In genomic region chr17:50275279-50275678, GRCh38 we compare ENCODE assay signal across 22 cellular contexts. TPM values are rescaled to one million over a fixed set of nuclear protein-coding genes. Genes with fewer than 3 reads are reported as not detected.
A peak's percentile ranks its signal among the peaks of the same experiment; 100 is the strongest.
DNase-seq lines count a peak whose midpoint lies in the region; ATAC-seq, FAIRE-seq and TF ChIP-seq lines count a peak whose summit lies in the region.
"Had no signal": no experiment of that assay in that cellular context is flagged by ENCODE, and none has a peak within 500 bp of the region (broad histone marks: within the 10 kb centered on the region; RNA-seq: fewer than 3 reads in every experiment).

No MANE protein-coding gene starts in this region.

- H3K27me3 Mint-ChIP-seq in astrocyte (ENCODE audit: low read depth, unreplicated experiment): no peaks in the 10 kb centered on the region

- no peak for FAIRE-seq in astrocyte (lab: Jason Lieb, UNC)
- no peak for FAIRE-seq in kidney (lab: Jason Lieb, UNC)
- no peak for FAIRE-seq in RCC 7860 (lab: Jason Lieb, UNC)
- FAIRE-seq: islet of Langerhans had no signal

- WGBS in spleen, 5 donors: 71 to 83% (median 76%) methylated on average over 4 to 7 of the region's 7 CpGs

- no peaks in the 10 kb centered on the region for H3K9me3 Mint-ChIP-seq in astrocyte (ENCODE audit: unreplicated experiment)
- H3K9me3 Mint-ChIP-seq: activated B cell treated with CpG ODN at 0.5 μM for 24 hours; activated T-helper 2 cell treated with anti-CD3 and anti-CD28 coated beads, Interferon-gamma antibody, Interleukin-2, Interleukin-4, amounts not matched to agents 10 μg/mL and 5 μg/mL and 100 μg/mL, durations not matched to agents 14 hours and 24 hours and 36 hours had no signal

- TF ChIP-seq POLR2A in spleen (IDR thresholded peaks at IDR 0.05): no peak

- H3K4me1 ChIP-seq in HUES6 (ENCODE audit: control insufficient read depth, insufficient read depth, low read length): peaks cover 65% of the 10 kb centered on the region
- peaks cover 54% of the 10 kb centered on the region for H3K4me1 ChIP-seq in astrocyte (ENCODE audit: insufficient read depth, low read length)
- peaks cover 0 to 4% of the 10 kb centered on the region in 2 donors for H3K4me1 ChIP-seq in kidney (ENCODE audit: control insufficient read depth in 1 of 2, insufficient read depth in 1 of 2, low read depth in 1 of 2, low read length in 2 of 2)
- H3K4me1 ChIP-seq in spleen: peaks cover 0 to 60% (median 21%) of the 10 kb centered on the region in 6 donors

- H3K27ac ChIP-seq in HUES6 (ENCODE audit: low read depth, low read length) (no peak overlapping the region), astrocyte (ENCODE audit: low read depth, low read length) (no peak overlapping the region), kidney (ENCODE audit: low read depth in 2 of 2, low read length in 2 of 2) (no peak overlapping the region), spleen (peak overlapping the region in 1 of 8 donors; percentile 87)
- H3K27ac ChIP-seq: BLaER1 had no signal

- H3K4me3 ChIP-seq in HUES6 (ENCODE audit: low read depth, low read length) (peak overlapping the region; percentile 64), astrocyte (ENCODE audit: insufficient read depth, low read depth, low read length) (no peak overlapping the region), kidney (ENCODE audit: low read length in 2 of 2) (no peak overlapping the region), spleen (no peak overlapping the region)

- H3K9me3 ChIP-seq in HUES6 (ENCODE audit: control insufficient read depth, insufficient read depth, low read depth, low read length) (no peaks in the 10 kb centered on the region), astrocyte (ENCODE audit: insufficient read depth, low read depth, low read length) (no peaks in the 10 kb centered on the region), kidney (ENCODE audit: control insufficient read depth in 1 of 2, low read length in 2 of 2) (no peaks in the 10 kb centered on the region), spleen (no peaks in the 10 kb centered on the region)
- H3K9me3 ChIP-seq: BLaER1 had no signal

- no peak for ATAC-seq in GM19351 (IDR thresholded peaks at IDR 0.05; ENCODE audit: unreplicated experiment)

- H3K79me2 ChIP-seq in astrocyte (ENCODE audit: insufficient read depth, low read length): peaks cover 24% of the 10 kb centered on the region

- H3K36me3 Mint-ChIP-seq in astrocyte (ENCODE audit: low read depth, unreplicated experiment): peaks cover 10% of the 10 kb centered on the region

- no peak for TF ChIP-seq CTCF in astrocyte (IDR thresholded peaks at IDR 0.05; ENCODE audit: insufficient read depth, low read depth, low read length)
- no peak for TF ChIP-seq CTCF in kidney (IDR thresholded peaks at IDR 0.05; ENCODE audit: borderline replicate concordance, extremely low read depth, insufficient read depth)
- no peak for TF ChIP-seq CTCF in spleen (IDR thresholded peaks at IDR 0.05 in 8 of 11, conservative IDR thresholded peaks at IDR 0.05 in 3 of 11)

- H3K36me3 ChIP-seq in HUES6 (ENCODE audit: control insufficient read depth, insufficient read depth, low read length) (peaks cover 9% of the 10 kb centered on the region), astrocyte (ENCODE audit: insufficient read depth, low read length) (no peaks in the 10 kb centered on the region), kidney (ENCODE audit: control insufficient read depth in 1 of 2, insufficient read depth in 2 of 2, low read length in 2 of 2) (no peaks in the 10 kb centered on the region), spleen (no peaks in the 10 kb centered on the region)
- H3K36me3 ChIP-seq: BLaER1 had no signal

- intact Hi-C loops in kidney (cut with DNase I): no loop called here
- intact Hi-C loops in spleen (cut with DNase I; ENCODE audit: low total_unique reads): no loop called here

- H3K9ac ChIP-seq in HUES6 (ENCODE audit: low read length): no peak overlapping the region
- H3K9ac ChIP-seq in astrocyte (ENCODE audit: low read length): no peak overlapping the region
- no peak overlapping the region for H3K9ac ChIP-seq in kidney (ENCODE audit: low read length in 2 of 2)
- H3K9ac ChIP-seq: BLaER1 had no signal

- no peak for DNase-seq in astrocyte (ENCODE audit: low read depth)
- DNase-seq in kidney: peak; percentile 22
- peak; percentile 23 for DNase-seq in spleen
- DNase-seq in RCC 7860 (ENCODE audit: low spot score): no peak
- DNase-seq in activated CD4-positive, alpha-beta T cell treated with anti-CD3 and anti-CD28 coated beads for 48 hours: no peak
- DNase-seq: activated B cell treated with CpG ODN at 0.5 μM for 24 hours; activated CD8-positive, alpha-beta memory T cell treated with anti-CD3 and anti-CD28 coated beads for 24 hours; KBM-7; NCI-H1092; NCI-H774; nucleus accumbens; RPMI8226; stimulated activated CD4-positive, alpha-beta T cell treated with anti-CD3 and anti-CD28 coated beads, Interleukin-4, amount 100 ng/mL, for 4 hours; T-helper 1 cell had no signal

- H3K27me3 ChIP-seq in HUES6 (ENCODE audit: control insufficient read depth, insufficient read depth, low read length) (no peaks in the 10 kb centered on the region), astrocyte (ENCODE audit: insufficient read depth, low read length) (no peaks in the 10 kb centered on the region), spleen (replicated peaks in 1 of 7) (peaks cover 0 to 73% (median 24%) of the 10 kb centered on the region in 7 donors)

- H3K4me3 Mint-ChIP-seq in astrocyte (ENCODE audit: unreplicated experiment): peak overlapping the region; percentile 85
- H3K4me3 Mint-ChIP-seq: activated B cell treated with CpG ODN at 0.5 μM for 24 hours had no signal

- H3K27ac Mint-ChIP-seq in astrocyte (ENCODE audit: unreplicated experiment): no peak overlapping the region
- H3K27ac Mint-ChIP-seq: activated B cell treated with CpG ODN at 0.5 μM for 24 hours had no signal

- H3K4me2 ChIP-seq in astrocyte (ENCODE audit: low read length): no peak overlapping the region

- H2AFZ ChIP-seq in astrocyte (ENCODE audit: low read depth, low read length): no peak overlapping the region

- peaks cover 45% of the 10 kb centered on the region for H3K4me1 Mint-ChIP-seq in astrocyte (ENCODE audit: low read depth, unreplicated experiment)

- no peaks in the 10 kb centered on the region for H4K20me1 ChIP-seq in astrocyte (ENCODE audit: insufficient read depth, low read length)
- H4K20me1 ChIP-seq: BLaER1 had no signal

RNA-seq across cellular contexts. Expression of gene TMEM92, which starts 1.0 kb away (rescaled TPM):
- total RNA-seq in astrocyte (18.3 and 28.2 TPM in 2 replicates), kidney (2.4 TPM), spleen (under 1 TPM in 2 of 7 donors, not detected in 5; 0.44 to 0.49 TPM)
- polyA plus RNA-seq in kidney (ENCODE audit: insufficient read depth, low read depth, low replicate concordance) (not detected), spleen (under 1 TPM in 1 of 3 donors, not detected in 2; 0.06 TPM)
- total RNA-seq: activated B cell treated with CpG ODN at 0.5 μM for 24 hours, cerebellum, mesenteric fat pad, temporal lobe had no signal

Comparison
In these comparisons a context has a peak if more than half of its experiments do, and no peak if none do; other contexts are left out.
1. DNase-seq: peak in kidney (single experiment) and spleen (single experiment); none in astrocyte (single experiment), RCC 7860 (single experiment) and activated CD4-positive, alpha-beta T cell treated with anti-CD3 and anti-CD28 coated beads for 48 hours (single experiment).